ENCODE assay signal across 8 cellular contexts in the genomic region with DNA sequence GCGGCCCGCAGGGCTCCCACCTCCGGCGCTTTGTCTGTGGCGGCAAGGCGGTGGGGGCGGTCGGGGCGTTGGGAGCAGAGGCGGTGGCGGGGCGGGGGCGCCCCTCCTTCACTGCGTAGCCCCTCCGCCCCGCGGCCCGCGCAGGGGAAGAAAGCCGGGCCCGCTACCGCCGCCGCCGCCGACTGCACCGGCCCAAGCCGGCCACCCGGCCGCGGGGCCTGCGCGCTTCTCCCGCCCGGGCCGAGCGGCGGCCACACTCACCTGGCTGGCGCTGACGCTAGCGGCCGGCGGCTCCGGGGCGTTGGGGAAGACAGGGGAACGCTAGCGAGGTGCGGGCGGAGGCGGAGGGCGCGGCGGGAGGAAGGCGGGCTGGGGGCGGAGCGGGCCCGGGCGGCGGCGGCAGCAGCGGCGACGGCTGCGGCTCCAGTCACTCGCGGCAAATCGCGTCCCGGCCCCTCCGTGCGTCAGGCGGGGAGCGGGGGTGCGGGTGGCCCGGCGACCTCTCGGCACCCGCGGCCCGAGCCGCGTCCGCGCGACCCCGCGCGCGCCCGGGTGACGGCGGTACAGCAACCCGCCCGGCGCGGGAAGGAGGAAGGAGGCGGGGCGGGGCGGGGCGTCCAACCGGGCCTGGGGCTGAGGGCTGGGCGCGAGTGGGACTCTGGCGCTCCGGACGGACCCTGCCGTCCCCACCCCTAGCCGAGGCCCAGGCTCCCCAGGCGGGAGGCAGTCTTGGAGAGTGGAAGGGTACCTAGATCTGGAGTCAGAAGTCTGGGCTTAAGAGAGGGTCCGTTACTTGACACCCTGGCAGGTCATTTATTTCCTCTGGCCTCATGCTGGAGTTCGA. TPM values are rescaled to one million over a fixed set of nuclear protein-coding genes. Genes with fewer than 3 reads are reported as not detected.
DNase-seq lines count a peak whose midpoint lies in the region; ATAC-seq and TF ChIP-seq lines count a peak whose summit lies in the region.

A gene with protein sequence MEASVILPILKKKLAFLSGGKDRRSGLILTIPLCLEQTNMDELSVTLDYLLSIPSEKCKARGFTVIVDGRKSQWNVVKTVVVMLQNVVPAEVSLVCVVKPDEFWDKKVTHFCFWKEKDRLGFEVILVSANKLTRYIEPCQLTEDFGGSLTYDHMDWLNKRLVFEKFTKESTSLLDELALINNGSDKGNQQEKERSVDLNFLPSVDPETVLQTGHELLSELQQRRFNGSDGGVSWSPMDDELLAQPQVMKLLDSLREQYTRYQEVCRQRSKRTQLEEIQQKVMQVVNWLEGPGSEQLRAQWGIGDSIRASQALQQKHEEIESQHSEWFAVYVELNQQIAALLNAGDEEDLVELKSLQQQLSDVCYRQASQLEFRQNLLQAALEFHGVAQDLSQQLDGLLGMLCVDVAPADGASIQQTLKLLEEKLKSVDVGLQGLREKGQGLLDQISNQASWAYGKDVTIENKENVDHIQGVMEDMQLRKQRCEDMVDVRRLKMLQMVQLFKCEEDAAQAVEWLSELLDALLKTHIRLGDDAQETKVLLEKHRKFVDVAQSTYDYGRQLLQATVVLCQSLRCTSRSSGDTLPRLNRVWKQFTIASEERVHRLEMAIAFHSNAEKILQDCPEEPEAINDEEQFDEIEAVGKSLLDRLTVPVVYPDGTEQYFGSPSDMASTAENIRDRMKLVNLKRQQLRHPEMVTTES (minus strand): TSS at position 595 of the 844 bp plus-strand sequence. CDS start 72,991 bp downstream, outside the sequence.

- WGBS in heart right ventricle, 2 donors, result 1% methylated on average over 67 to 102 of the region's 111 CpGs

- peaks cover 5% of the 10 kb centered on the region; the same call in 1 of the 2 replicates for H3K36me3 ChIP-seq in DOHH2 (ENCODE audit: control insufficient read depth, low read length)
- no peaks in the 10 kb centered on the region for H3K36me3 ChIP-seq in HUES48 (ENCODE audit: control insufficient read depth, insufficient read depth, low read length)
- no peaks in the 10 kb centered on the region for H3K36me3 ChIP-seq in adipocyte (ENCODE audit: control insufficient read depth, insufficient read depth, low read length, severe bottlenecking)
- no peaks in the 10 kb centered on the region for H3K36me3 ChIP-seq in heart right ventricle

- TF ChIP-seq CTCF in DOHH2 (IDR thresholded peaks at IDR 0.05; ENCODE audit: low read depth, low read length, poor library complexity, severe bottlenecking) (no peak), heart right ventricle (IDR thresholded peaks at IDR 0.05) (no peak)

- H3K27me3 ChIP-seq in DOHH2 (ENCODE audit: control insufficient read depth, low read length) (peaks cover 7% of the 10 kb centered on the region), HUES48 (ENCODE audit: control insufficient read depth, insufficient read depth, low read length) (peaks cover 14% of the 10 kb centered on the region), adipocyte (replicated peaks; ENCODE audit: control insufficient read depth, insufficient read depth, low read length) (no peaks in the 10 kb centered on the region), heart right ventricle (no peaks in the 10 kb centered on the region)

- DNase-seq in T follicular helper cell (ENCODE audit: low read depth) (peak; percentile 33), adipocyte (ENCODE audit: low read depth) (peak; percentile 87), heart right ventricle (peak; percentile 71 to 79), posterior vena cava (ENCODE audit: low spot score) (peak; percentile 93)

- intact Hi-C loops in heart right ventricle (cut with DNase I), result loop anchor here in 1 of 10 donors (10.0 kb wide), 1 partner anchor 50 kb away; no protein-coding TSS in a partner anchor
- intact Hi-C loops in posterior vena cava (cut with DNase I), result no loop called here

- H3F3A ChIP-seq in DOHH2 (ENCODE audit: control insufficient read depth, insufficient read depth), result peaks cover 7% of the 10 kb centered on the region

- peak within 1 kb of the TSS; percentile 90 for H3K4me3 ChIP-seq in DOHH2 (ENCODE audit: low read length)
- H3K4me3 ChIP-seq in HUES48 (ENCODE audit: low read depth, low read length), result peak within 1 kb of the TSS; percentile 89
- peak within 1 kb of the TSS; percentile 97 for H3K4me3 ChIP-seq in adipocyte (ENCODE audit: low read length)
- H3K4me3 ChIP-seq in heart right ventricle, result peak within 1 kb of the TSS; percentile 44 to 85 (median 76)

- H3K4me1 ChIP-seq in DOHH2 (ENCODE audit: control insufficient read depth, low read length) (peaks cover 17% of the 10 kb centered on the region), HUES48 (ENCODE audit: control insufficient read depth, insufficient read depth, low read length) (peaks cover 39% of the 10 kb centered on the region), adipocyte (ENCODE audit: control insufficient read depth, insufficient read depth, low read length) (peaks cover 62% of the 10 kb centered on the region), heart right ventricle (peaks cover 0 to 50% (median 19%) of the 10 kb centered on the region in 9 donors)

- H3K4me2 ChIP-seq in DOHH2 (ENCODE audit: low read length), result peak within 1 kb of the TSS; percentile 95

- peaks cover 36% of the 10 kb centered on the region for H3K79me2 ChIP-seq in DOHH2 (ENCODE audit: control insufficient read depth, low read length)

- H3K9me3 ChIP-seq in DOHH2 (ENCODE audit: control insufficient read depth, insufficient read depth, low read length) (peaks cover 10% of the 10 kb centered on the region), HUES48 (ENCODE audit: control insufficient read depth, insufficient read depth, low read length) (no peaks in the 10 kb centered on the region), adipocyte (ENCODE audit: control insufficient read depth, low read length) (no peaks in the 10 kb centered on the region), heart right ventricle (no peaks in the 10 kb centered on the region)

- ATAC-seq in GM21447 (IDR thresholded peaks at IDR 0.05; ENCODE audit: unreplicated experiment), result peak; percentile 51
- ATAC-seq in heart right ventricle, result peak; percentile 82 to 89 (median 84)
- no peak for ATAC-seq in GM18870 (IDR thresholded peaks at IDR 0.05; ENCODE audit: unreplicated experiment)

- peak within 1 kb of the TSS; percentile 71 for H3K9ac ChIP-seq in HUES48 (ENCODE audit: low read depth, low read length)
- peak within 1 kb of the TSS; percentile 98 for H3K9ac ChIP-seq in adipocyte (ENCODE audit: low read length)

- no peaks in the 10 kb centered on the region for H4K20me1 ChIP-seq in DOHH2 (ENCODE audit: control insufficient read depth, insufficient read depth, low read depth, low read length)

- H3K27ac ChIP-seq in DOHH2 (ENCODE audit: low read depth, low read length) (no peak within 1 kb of the TSS), HUES48 (ENCODE audit: low read depth, low read length) (peak within 1 kb of the TSS; percentile 68), heart right ventricle (peak within 1 kb of the TSS; percentile 67 to 94 (median 82))

- no peaks in the 10 kb centered on the region for H3K9me2 ChIP-seq in DOHH2 (replicated peaks; ENCODE audit: control insufficient read depth, low read length)

RNA-seq across cellular contexts. Expression of the gene that starts here (rescaled TPM):
- total RNA-seq in heart right ventricle (10 to 100 TPM; 28.6 to 41.7 (median 35.6) TPM), posterior vena cava (100 to 1,000 TPM; 142 to 163 TPM)
- polyA plus RNA-seq in heart right ventricle, result 1 to 10 TPM; 6.0 to 8.0 TPM

Comparison
In these comparisons a context has a peak if more than half of its experiments do, and no peak if none do; other contexts are left out.
1. DNase-seq: peak in every context shown above with its lines; median percentile 93 in posterior vena cava; 87 in adipocyte; 75 in heart right ventricle; 33 in T follicular helper cell.